ENCODE assay signal across 10 cellular contexts in the genomic region with DNA sequence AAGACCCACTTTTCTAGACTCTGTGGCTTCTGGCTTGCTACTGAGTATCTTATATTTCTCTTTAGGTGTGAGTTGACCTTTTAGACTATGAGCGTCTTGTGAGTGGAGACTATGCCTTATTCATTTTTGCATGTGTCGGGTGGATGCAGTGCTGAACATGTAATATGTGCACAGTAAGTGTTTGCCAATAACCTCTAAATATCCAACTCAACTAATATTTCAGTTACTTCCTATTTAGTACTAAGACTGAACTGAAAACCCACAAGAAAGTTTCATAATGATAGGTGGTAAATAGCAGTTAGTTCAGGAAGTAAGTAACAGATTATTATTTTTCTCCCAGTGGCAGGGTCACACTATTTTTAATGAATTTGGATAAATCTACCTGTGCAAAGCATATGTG.
DNase-seq lines count a peak whose midpoint lies in the region; ATAC-seq, FAIRE-seq and TF ChIP-seq lines count a peak whose summit lies in the region.
"Had no signal": no experiment of that assay in that cellular context is flagged by ENCODE, and none has a peak within 500 bp of the region (broad histone marks: within the 10 kb centered on the region; RNA-seq: fewer than 3 reads in every experiment).

No MANE protein-coding gene starts in this region.

- SMC1A ChIA-PET in GM12878 (lab: Charles Lee; ENCODE audit: uncharacterized antibody, unreplicated experiment) = no interaction called here

- TF ChIP-seq RAD21 in GM12878 (IDR thresholded peaks at IDR 0.05; ENCODE audit: insufficient read depth, low read depth, low read length) = no peak

- H3K36me3 Mint-ChIP-seq in activated CD8-positive, alpha-beta T cell treated with anti-CD3 and anti-CD28 coated beads, Interleukin-2, amount 10 ng/mL, durations not matched to agents 7 days and 5 days (ENCODE audit: low read depth) = no peaks in the 10 kb centered on the region

- H3K4me1 Mint-ChIP-seq in activated CD8-positive, alpha-beta T cell treated with anti-CD3 and anti-CD28 coated beads, Interleukin-2, amount 10 ng/mL, durations not matched to agents 7 days and 5 days (ENCODE audit: low read depth) = peaks cover 17% of the 10 kb centered on the region

- peaks cover 14% of the 10 kb centered on the region for H3K27me3 Mint-ChIP-seq in activated CD8-positive, alpha-beta T cell treated with anti-CD3 and anti-CD28 coated beads, Interleukin-2, amount 10 ng/mL, durations not matched to agents 7 days and 5 days (ENCODE audit: low read depth)
- H3K27me3 Mint-ChIP-seq: CD4-positive, alpha-beta memory T cell had no signal

- in situ Hi-C loops in GM12878 (cut with MboI) = no loop called here

- no peaks in the 10 kb centered on the region for H3K9me3 Mint-ChIP-seq in activated CD8-positive, alpha-beta T cell treated with anti-CD3 and anti-CD28 coated beads, Interleukin-2, amount 10 ng/mL, durations not matched to agents 7 days and 5 days (ENCODE audit: insufficient read depth)

- no peak for TF ChIP-seq EP300 in GM12878 (IDR thresholded peaks at IDR 0.05; ENCODE audit: borderline replicate concordance in 1 of 2, control insufficient read depth in 1 of 2, low read depth in 2 of 2, low read length in 2 of 2)

- no peak overlapping the region for H3K27ac Mint-ChIP-seq in activated CD8-positive, alpha-beta T cell treated with anti-CD3 and anti-CD28 coated beads, Interleukin-2, amount 10 ng/mL, durations not matched to agents 7 days and 5 days

- H3K9me3 ChIP-seq in GM12878 (replicated peaks; ENCODE audit: control insufficient read depth, insufficient read depth, low read length) (no peaks in the 10 kb centered on the region; the same call in none of the 3 replicates), PC-9 (ENCODE audit: insufficient read depth, low read depth) (no peaks in the 10 kb centered on the region)
- H3K9me3 ChIP-seq: right lobe of liver had no signal

- H3K27me3 ChIP-seq in GM12878 (replicated peaks in 1 of 2; ENCODE audit: control insufficient read depth in 2 of 2, insufficient read depth in 2 of 2, low read length in 1 of 2) (no peaks in the 10 kb centered on the region; a peak in 1 of 4 replicates), PC-9 (ENCODE audit: insufficient read depth, low read depth) (no peaks in the 10 kb centered on the region)
- H3K27me3 ChIP-seq: right lobe of liver had no signal

- POLR2A ChIA-PET in GM12878 (lab: Charles Lee) (no interaction called here), PC-9 (lab: Charles Lee; ENCODE audit: unreplicated experiment) (no interaction called here)
- POLR2A ChIA-PET in activated CD8-positive, alpha-beta T cell treated with anti-CD3 and anti-CD28 coated beads, Interleukin-2, amount 10 ng/mL, durations not matched to agents 7 days and 5 days (lab: Charles Lee) = no interaction called here

- CTCF ChIA-PET in GM12878 (lab: Yijun Ruan, JAX) (no interaction called here), PC-9 (lab: Charles Lee) (no interaction called here)
- CTCF ChIA-PET in activated CD8-positive, alpha-beta T cell treated with anti-CD3 and anti-CD28 coated beads, Interleukin-2, amount 10 ng/mL, durations not matched to agents 7 days and 5 days (lab: Charles Lee) = no interaction called here

- FAIRE-seq in GM12878 (lab: Jason Lieb, UNC) = peak; percentile 52

- no peaks in the 10 kb centered on the region for H3K79me2 ChIP-seq in GM12878 (ENCODE audit: control insufficient read depth, insufficient read depth, low read length)
- H3K79me2 ChIP-seq in PC-9 (ENCODE audit: low read depth) = no peaks in the 10 kb centered on the region

- no peak overlapping the region for H2AFZ ChIP-seq in GM12878 (ENCODE audit: control insufficient read depth, low read depth, low read length)
- no peak overlapping the region for H2AFZ ChIP-seq in PC-9

- H3K4me3 ChIP-seq in GM12878 (no peak overlapping the region), PC-9 (no peak overlapping the region)
- H3K4me3 ChIP-seq: right lobe of liver had no signal

- DNase-seq in GM12878 (ENCODE audit: low read depth, low spot score) (no peak), NCI-H1105 (lab: John Stamatoyannopoulos, UW) (no peak), PC-9 (no peak), NCI-H226 (no peak)
- no peak for DNase-seq in activated CD8-positive, alpha-beta T cell treated with anti-CD3 and anti-CD28 coated beads, Interleukin-2, amount 10 ng/mL, durations not matched to agents 7 days and 5 days
- DNase-seq: CD4-positive, alpha-beta memory T cell; right lobe of liver had no signal

- TF ChIP-seq CTCF in GM12878 (IDR thresholded peaks at IDR 0.05 in 2 of 3, conservative IDR thresholded peaks at IDR 0.05 in 1 of 3; ENCODE audit: control insufficient read depth in 2 of 3, extremely low read depth in 1 of 3, insufficient read depth in 1 of 3, low read depth in 3 of 3, low read length in 3 of 3) = no peak
- TF ChIP-seq CTCF in PC-9 (conservative IDR thresholded peaks at IDR 0.05) = no peak

- H3F3A ChIP-seq in PC-9 (ENCODE audit: insufficient read depth, low read depth) = no peaks in the 10 kb centered on the region

- H3K4me3 Mint-ChIP-seq in activated CD8-positive, alpha-beta T cell treated with anti-CD3 and anti-CD28 coated beads, Interleukin-2, amount 10 ng/mL, durations not matched to agents 7 days and 5 days = no peak overlapping the region

- H3K36me3 ChIP-seq in GM12878 (ENCODE audit: control insufficient read depth in 2 of 2, insufficient read depth in 2 of 2, low read length in 1 of 2) (no peaks in the 10 kb centered on the region), PC-9 (ENCODE audit: low read depth) (no peaks in the 10 kb centered on the region)
- H3K36me3 ChIP-seq: right lobe of liver had no signal

- no TSS peak for BruUV-seq in GM12878 (replicated peaks; lab: Mats Ljungman, UMichigan)
- BruUV-seq in PC-9 (replicated peaks; lab: Mats Ljungman, UMichigan) = no TSS peak

- 0% methylated on average over 2 of the region's 2 CpGs for WGBS in GM12878 (ENCODE audit: insufficient coverage, insufficient replicate concordance, low lambda C conversion rate, missing lambda C conversion rate)

- RAD21 ChIA-PET in GM12878 (lab: Charles Lee; ENCODE audit: unreplicated experiment) = no interaction called here

- H3K4me1 ChIP-seq in GM12878 (ENCODE audit: control insufficient read depth, insufficient read depth, low read length) (peaks cover 12% of the 10 kb centered on the region), PC-9 (replicated peaks; ENCODE audit: insufficient read depth) (no peaks in the 10 kb centered on the region)

- H3K4me2 ChIP-seq in GM12878 (ENCODE audit: control insufficient read depth, insufficient read depth) = peak overlapping the region; percentile 15; the same call in 1 of the 2 replicates
- no peak overlapping the region for H3K4me2 ChIP-seq in PC-9

- H4K20me1 ChIP-seq in GM12878 (ENCODE audit: control insufficient read depth, insufficient read depth) = no peaks in the 10 kb centered on the region
- H4K20me1 ChIP-seq in PC-9 (ENCODE audit: insufficient read depth) = no peaks in the 10 kb centered on the region

- H3K9ac ChIP-seq in GM12878 (ENCODE audit: control insufficient read depth, insufficient read depth, low read length) = no peak overlapping the region

- intact Hi-C loops in GM12878 (cut with micrococcal nuclease; ENCODE audit: unreplicated experiment) (no loop called here), PC-9 (cut with micrococcal nuclease; ENCODE audit: unreplicated experiment) (no loop called here)

- ATAC-seq in GM18511 (IDR thresholded peaks at IDR 0.05; ENCODE audit: unreplicated experiment) (peak; percentile 92), GM21619 (IDR thresholded peaks at IDR 0.05; ENCODE audit: unreplicated experiment) (peak; percentile 79), HG03520 (IDR thresholded peaks at IDR 0.05; ENCODE audit: unreplicated experiment) (peak; percentile 77), GM12878 (peak; percentile 58)
- no peak for ATAC-seq in activated CD8-positive, alpha-beta T cell treated with anti-CD3 and anti-CD28 coated beads, Interleukin-2, amount 10 ng/mL, durations not matched to agents 7 days and 5 days

- no peaks in the 10 kb centered on the region for H3K9me2 ChIP-seq in PC-9 (ENCODE audit: insufficient read depth)

- TF ChIP-seq POLR2A in GM12878 (IDR thresholded peaks at IDR 0.05; ENCODE audit: low read depth, low read length) = no peak

- H3K27ac ChIP-seq in GM12878 (ENCODE audit: control insufficient read depth, insufficient read depth) (no peak overlapping the region), PC-9 (no peak overlapping the region)
- H3K27ac ChIP-seq: right lobe of liver had no signal

TF ChIP-seq in GM12878, 131 proteins besides CTCF, POLR2A, EP300 and RAD21 (continues in another document):
- TF ChIP-seq CUX1 (IDR thresholded peaks at IDR 0.05; ENCODE audit: insufficient replicate concordance, low read depth, low read length) = no peak
- TF ChIP-seq RUNX3 (IDR thresholded peaks at IDR 0.05; ENCODE audit: low read length) = peak; percentile 66
